In the genomic region with DNA sequence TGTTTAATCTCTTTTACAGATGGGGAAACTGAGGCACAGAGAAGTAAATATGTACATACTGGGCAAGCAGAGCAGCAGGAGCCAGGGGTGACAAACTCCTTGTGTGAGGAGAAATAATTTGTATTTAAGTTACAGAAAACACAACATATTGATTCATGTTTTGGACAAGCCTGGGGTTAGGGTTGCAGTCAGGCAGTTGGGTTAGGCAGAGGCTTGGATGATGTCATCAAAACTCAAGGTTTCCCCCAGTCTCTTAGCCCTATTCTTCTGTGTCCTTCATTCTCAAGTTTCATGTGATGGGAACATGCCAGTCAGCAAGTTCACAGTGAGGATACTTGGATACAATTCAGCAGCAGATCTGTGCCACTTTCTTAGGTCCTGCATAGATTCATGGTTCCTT, we compare ENCODE assay signal across 1 cellular context.
TF ChIP-seq lines count a peak whose summit lies in the region.

No MANE protein-coding gene starts in this region.

TF ChIP-seq in K562, 482 proteins besides CTCF, POLR2A, EP300 and RAD21 (continued from another document):
- TF ChIP-seq, protein P1, sequence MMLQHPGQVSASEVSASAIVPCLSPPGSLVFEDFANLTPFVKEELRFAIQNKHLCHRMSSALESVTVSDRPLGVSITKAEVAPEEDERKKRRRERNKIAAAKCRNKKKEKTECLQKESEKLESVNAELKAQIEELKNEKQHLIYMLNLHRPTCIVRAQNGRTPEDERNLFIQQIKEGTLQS (IDR thresholded peaks at IDR 0.05), result peak; percentile 14; the same call in 1 of the 2 replicates
- TF ChIP-seq, protein P1 (CRISPR knock-in tag; conservative IDR thresholded peaks at IDR 0.05), result no peak
TF ChIP-seq in K562: peak in this region for 1.
